Comparison of ENCODE assay signal across 8 cellular contexts in the genomic region with DNA sequence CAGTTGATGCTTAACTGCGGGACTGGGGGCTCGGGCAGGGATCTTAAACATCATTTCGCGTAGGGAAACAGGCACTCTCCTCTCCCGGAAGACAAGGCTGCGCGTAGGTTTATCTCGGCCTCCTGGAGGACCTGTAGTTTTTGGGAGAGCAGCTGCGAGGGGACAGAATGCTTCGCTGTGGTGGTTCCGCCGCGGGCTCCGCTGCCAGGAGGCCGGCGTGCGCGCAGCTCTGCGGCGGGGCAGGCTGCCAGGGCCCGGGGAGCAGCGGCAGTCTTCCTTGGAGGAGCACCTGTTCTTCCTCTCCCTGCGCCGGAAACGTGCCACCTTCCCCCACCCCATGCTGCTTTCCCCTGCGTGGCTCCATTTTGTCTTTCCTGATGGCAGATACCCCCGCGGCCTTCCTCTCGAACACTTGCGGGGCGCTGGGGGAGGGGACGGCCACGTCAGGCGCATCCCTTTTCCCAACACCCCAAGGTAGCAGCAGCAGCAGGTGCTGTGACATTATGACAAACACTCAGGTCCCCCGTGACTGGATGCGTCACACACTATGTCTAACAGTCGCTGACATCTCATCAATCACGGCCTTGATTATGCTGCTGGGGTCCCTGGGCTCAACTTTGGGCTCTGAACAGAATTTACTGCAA.
DNase-seq lines count a peak whose midpoint lies in the region; ATAC-seq lines count a peak whose summit lies in the region.

No MANE protein-coding gene starts in this region.

- peaks cover 7% of the 10 kb centered on the region for H3K9me3 Mint-ChIP-seq in activated T-cell treated with anti-CD3 and anti-CD28 coated beads, Interleukin-2, amount 50 U/mL, for 24 hours

- peaks cover 0 to 8% (median 7%) of the 10 kb centered on the region in 3 donors for H3K4me1 ChIP-seq in skeletal muscle tissue (ENCODE audit: control insufficient read depth in 3 of 3, insufficient read depth in 3 of 3, low read length in 3 of 3)

- H3K4me3 Mint-ChIP-seq in T-helper 17 cell, result no peak overlapping the region
- H3K4me3 Mint-ChIP-seq in activated T-cell treated with anti-CD3 and anti-CD28 coated beads, Interleukin-2, amount 50 U/mL, for 24 hours, result no peak overlapping the region

- peaks cover 0 to 6% (median 0%) of the 10 kb centered on the region in 3 donors for H3K27me3 ChIP-seq in skeletal muscle tissue (ENCODE audit: control insufficient read depth in 3 of 3, insufficient read depth in 3 of 3, low read length in 3 of 3)

- no peaks in the 10 kb centered on the region for H3K27me3 Mint-ChIP-seq in T-helper 17 cell
- H3K27me3 Mint-ChIP-seq in activated T-cell treated with anti-CD3 and anti-CD28 coated beads, Interleukin-2, amount 50 U/mL, for 24 hours, result peaks cover 16% of the 10 kb centered on the region

- no peaks in the 10 kb centered on the region for H3K4me1 Mint-ChIP-seq in T-helper 17 cell
- no peaks in the 10 kb centered on the region for H3K4me1 Mint-ChIP-seq in activated T-cell treated with anti-CD3 and anti-CD28 coated beads, Interleukin-2, amount 50 U/mL, for 24 hours (ENCODE audit: low read depth)

- H3K36me3 ChIP-seq in skeletal muscle tissue (ENCODE audit: control insufficient read depth in 3 of 3, insufficient read depth in 3 of 3, low read length in 3 of 3), result no peaks in the 10 kb centered on the region

- no peak overlapping the region for H3K27ac Mint-ChIP-seq in T-helper 17 cell
- no peak overlapping the region for H3K27ac Mint-ChIP-seq in activated T-cell treated with anti-CD3 and anti-CD28 coated beads, Interleukin-2, amount 50 U/mL, for 24 hours

- ATAC-seq in T-helper 17 cell, result no peak

- H3K27ac ChIP-seq in skeletal muscle tissue (ENCODE audit: low read depth, low read length), result no peak overlapping the region

- no peaks in the 10 kb centered on the region for H3K9me3 ChIP-seq in skeletal muscle tissue (ENCODE audit: control insufficient read depth in 3 of 3, low read length in 3 of 3)
- H3K9me3 ChIP-seq in T-helper 17 cell (ENCODE audit: control insufficient read depth, low read length, poor library complexity, severe bottlenecking), result no peaks in the 10 kb centered on the region

- DNase-seq in HT-29 (ENCODE audit: low spot score), result peak; percentile 61
- peak; percentile 62 for DNase-seq in astrocyte of the hippocampus (ENCODE audit: low read depth, low spot score)
- DNase-seq in iPS-NIHi11 (ENCODE audit: low spot score), result peak; percentile 39
- no peak for DNase-seq in Kasumi-1 (lab: John Stamatoyannopoulos, UW)
- no peak for DNase-seq in NAMALWA (ENCODE audit: low spot score)
- DNase-seq in T-helper 17 cell, result no peak
- DNase-seq in activated T-cell treated with anti-CD3 and anti-CD28 coated beads, Interleukin-2, amount 50 U/mL, for 24 hours, result no peak

- H3K36me3 Mint-ChIP-seq in T-helper 17 cell (ENCODE audit: low read depth), result no peaks in the 10 kb centered on the region
- H3K36me3 Mint-ChIP-seq in activated T-cell treated with anti-CD3 and anti-CD28 coated beads, Interleukin-2, amount 50 U/mL, for 24 hours (ENCODE audit: low read depth), result no peaks in the 10 kb centered on the region

- H3K4me3 ChIP-seq in skeletal muscle tissue (ENCODE audit: low read length in 3 of 3), result peak overlapping the region; percentile 28 to 63 (median 52)

- no peak overlapping the region for H3K9ac ChIP-seq in skeletal muscle tissue (ENCODE audit: low read depth in 1 of 3, low read length in 3 of 3)

Comparison
In these comparisons a context has a peak if more than half of its experiments do, and no peak if none do; other contexts are left out.
1. DNase-seq: peak in HT-29 (single experiment), astrocyte of the hippocampus (single experiment) and iPS-NIHi11 (single experiment); none in Kasumi-1 (0 of 2), NAMALWA (single experiment), T-helper 17 cell (0 of 3) and activated T-cell treated with anti-CD3 and anti-CD28 coated beads, Interleukin-2, amount 50 U/mL, for 24 hours (single experiment).